In genomic region chr9:34086889-34087288, GRCh38 we compare ENCODE assay signal across 1 cellular context.
TF ChIP-seq lines count a peak whose summit lies in the region.

No MANE protein-coding gene starts in this region.

TF ChIP-seq in IMR-90, 13 proteins besides CTCF, POLR2A, EP300 and RAD21 (continued from another document):
- TF ChIP-seq ELK1 (IDR thresholded peaks at IDR 0.05; ENCODE audit: borderline replicate concordance, low read depth, low read length) (no peak), MXI1 (IDR thresholded peaks at IDR 0.05; ENCODE audit: borderline replicate concordance, low read depth, low read length) (no peak), FOS (IDR thresholded peaks at IDR 0.05; ENCODE audit: low read depth, low read length) (no peak), CEBPB (IDR thresholded peaks at IDR 0.05; ENCODE audit: low read depth, low read length) (no peak)
